In the genomic region with DNA sequence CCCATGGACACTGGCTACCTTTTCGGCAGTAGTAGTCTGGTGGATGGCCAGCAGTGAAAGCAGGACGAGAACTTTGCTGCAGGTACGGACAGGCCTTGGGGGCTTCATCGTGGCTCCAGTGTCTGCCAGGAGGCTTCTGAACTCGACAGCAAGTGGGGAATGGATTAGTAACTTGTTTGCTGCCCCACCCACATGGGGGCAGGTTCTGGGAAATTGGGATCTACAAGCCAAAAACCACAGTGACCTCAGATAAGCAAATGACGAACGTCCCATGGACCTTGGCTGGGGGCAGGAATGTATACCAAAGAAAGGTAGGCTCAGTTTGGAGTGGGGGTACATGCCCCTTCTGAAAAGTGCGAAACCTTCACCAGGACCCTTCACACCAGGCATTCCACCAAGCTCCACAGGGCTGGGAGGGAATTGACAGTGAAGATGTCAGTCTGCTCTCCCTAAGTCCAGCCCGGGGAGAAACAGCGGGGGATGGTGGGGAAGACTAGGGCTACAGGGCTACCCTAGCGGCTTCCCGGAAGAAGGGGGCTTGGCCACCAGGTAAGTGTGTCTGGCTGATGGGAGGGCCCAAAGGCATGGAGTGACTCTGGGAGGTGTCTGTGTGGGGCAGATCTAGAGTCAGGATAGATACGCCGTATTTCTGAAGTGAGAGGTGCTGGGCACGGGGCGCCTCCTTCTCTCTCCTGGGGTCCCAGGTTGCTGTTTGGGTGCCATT, we compare ENCODE assay signal across 1 cellular context.
TF ChIP-seq lines count a peak whose summit lies in the region.

Gene ITIH4 (minus strand): TSS at position 138 of the 724 bp plus-strand sequence. CDS start 30 bp downstream, at position 108.

TF ChIP-seq in HepG2, 621 proteins besides CTCF, POLR2A, EP300 and RAD21:
- no peak for TF ChIP-seq JUN (CRISPR knock-in tag; IDR thresholded peaks at IDR 0.05)
- TF ChIP-seq, protein P1, sequence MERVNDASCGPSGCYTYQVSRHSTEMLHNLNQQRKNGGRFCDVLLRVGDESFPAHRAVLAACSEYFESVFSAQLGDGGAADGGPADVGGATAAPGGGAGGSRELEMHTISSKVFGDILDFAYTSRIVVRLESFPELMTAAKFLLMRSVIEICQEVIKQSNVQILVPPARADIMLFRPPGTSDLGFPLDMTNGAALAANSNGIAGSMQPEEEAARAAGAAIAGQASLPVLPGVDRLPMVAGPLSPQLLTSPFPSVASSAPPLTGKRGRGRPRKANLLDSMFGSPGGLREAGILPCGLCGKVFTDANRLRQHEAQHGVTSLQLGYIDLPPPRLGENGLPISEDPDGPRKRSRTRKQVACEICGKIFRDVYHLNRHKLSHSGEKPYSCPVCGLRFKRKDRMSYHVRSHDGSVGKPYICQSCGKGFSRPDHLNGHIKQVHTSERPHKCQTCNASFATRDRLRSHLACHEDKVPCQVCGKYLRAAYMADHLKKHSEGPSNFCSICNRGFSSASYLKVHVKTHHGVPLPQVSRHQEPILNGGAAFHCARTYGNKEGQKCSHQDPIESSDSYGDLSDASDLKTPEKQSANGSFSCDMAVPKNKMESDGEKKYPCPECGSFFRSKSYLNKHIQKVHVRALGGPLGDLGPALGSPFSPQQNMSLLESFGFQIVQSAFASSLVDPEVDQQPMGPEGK (CRISPR knock-in tag; IDR thresholded peaks at IDR 0.05), result peak; percentile 57; the same call in 1 of the 2 replicates
- peak; percentile 29; the same call in 1 of the 2 replicates for TF ChIP-seq TBX2 (CRISPR knock-in tag; IDR thresholded peaks at IDR 0.05; ENCODE audit: borderline replicate concordance)
- no peak for TF ChIP-seq ZNF143 (CRISPR knock-in tag; IDR thresholded peaks at IDR 0.05)
- no peak for TF ChIP-seq ZNF7 (CRISPR knock-in tag; IDR thresholded peaks at IDR 0.05)
- 0 out of 2 replicates have a peak, but pooled peaks have one; percentile 30 for TF ChIP-seq ZNF543 (CRISPR knock-in tag; IDR thresholded peaks at IDR 0.05)
- peak; percentile 31 for TF ChIP-seq RBM39 (IDR thresholded peaks at IDR 0.05; ENCODE audit: low read depth, low read length, poor library complexity, severe bottlenecking)
- TF ChIP-seq MAFG (CRISPR knock-in tag; IDR thresholded peaks at IDR 0.05), result no peak
- peak; percentile 16 for TF ChIP-seq XRCC5 (optimal IDR thresholded peaks at IDR 0.05; ENCODE audit: low read length)
- TF ChIP-seq, protein P2, sequence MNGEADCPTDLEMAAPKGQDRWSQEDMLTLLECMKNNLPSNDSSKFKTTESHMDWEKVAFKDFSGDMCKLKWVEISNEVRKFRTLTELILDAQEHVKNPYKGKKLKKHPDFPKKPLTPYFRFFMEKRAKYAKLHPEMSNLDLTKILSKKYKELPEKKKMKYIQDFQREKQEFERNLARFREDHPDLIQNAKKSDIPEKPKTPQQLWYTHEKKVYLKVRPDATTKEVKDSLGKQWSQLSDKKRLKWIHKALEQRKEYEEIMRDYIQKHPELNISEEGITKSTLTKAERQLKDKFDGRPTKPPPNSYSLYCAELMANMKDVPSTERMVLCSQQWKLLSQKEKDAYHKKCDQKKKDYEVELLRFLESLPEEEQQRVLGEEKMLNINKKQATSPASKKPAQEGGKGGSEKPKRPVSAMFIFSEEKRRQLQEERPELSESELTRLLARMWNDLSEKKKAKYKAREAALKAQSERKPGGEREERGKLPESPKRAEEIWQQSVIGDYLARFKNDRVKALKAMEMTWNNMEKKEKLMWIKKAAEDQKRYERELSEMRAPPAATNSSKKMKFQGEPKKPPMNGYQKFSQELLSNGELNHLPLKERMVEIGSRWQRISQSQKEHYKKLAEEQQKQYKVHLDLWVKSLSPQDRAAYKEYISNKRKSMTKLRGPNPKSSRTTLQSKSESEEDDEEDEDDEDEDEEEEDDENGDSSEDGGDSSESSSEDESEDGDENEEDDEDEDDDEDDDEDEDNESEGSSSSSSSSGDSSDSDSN (CRISPR knock-in tag; IDR thresholded peaks at IDR 0.05), result peak; percentile 7; the same call in 1 of the 2 replicates
- TF ChIP-seq ZNF256 (CRISPR knock-in tag; conservative IDR thresholded peaks at IDR 0.05), result no peak
- no peak for TF ChIP-seq ZNF772 (CRISPR knock-in tag; IDR thresholded peaks at IDR 0.05)
- 0 out of 2 replicates have a peak, but pooled peaks have one; percentile 40 for TF ChIP-seq ZBTB46 (CRISPR knock-in tag; IDR thresholded peaks at IDR 0.05; ENCODE audit: borderline replicate concordance)
- TF ChIP-seq ZNF605 (CRISPR knock-in tag; IDR thresholded peaks at IDR 0.05), result no peak
- no peak for TF ChIP-seq NBN (conservative IDR thresholded peaks at IDR 0.05)
- TF ChIP-seq PITX1 (CRISPR knock-in tag; IDR thresholded peaks at IDR 0.05), result no peak
- TF ChIP-seq, protein P3, sequence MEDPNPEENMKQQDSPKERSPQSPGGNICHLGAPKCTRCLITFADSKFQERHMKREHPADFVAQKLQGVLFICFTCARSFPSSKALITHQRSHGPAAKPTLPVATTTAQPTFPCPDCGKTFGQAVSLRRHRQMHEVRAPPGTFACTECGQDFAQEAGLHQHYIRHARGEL (CRISPR knock-in tag; IDR thresholded peaks at IDR 0.05), result no peak
- 0 out of 2 replicates have a peak, but pooled peaks have one; percentile 22 for TF ChIP-seq ZNF788 (CRISPR knock-in tag; IDR thresholded peaks at IDR 0.05; ENCODE audit: borderline replicate concordance)
